25 cellular contexts compared by ENCODE assay signal in the genomic region with DNA sequence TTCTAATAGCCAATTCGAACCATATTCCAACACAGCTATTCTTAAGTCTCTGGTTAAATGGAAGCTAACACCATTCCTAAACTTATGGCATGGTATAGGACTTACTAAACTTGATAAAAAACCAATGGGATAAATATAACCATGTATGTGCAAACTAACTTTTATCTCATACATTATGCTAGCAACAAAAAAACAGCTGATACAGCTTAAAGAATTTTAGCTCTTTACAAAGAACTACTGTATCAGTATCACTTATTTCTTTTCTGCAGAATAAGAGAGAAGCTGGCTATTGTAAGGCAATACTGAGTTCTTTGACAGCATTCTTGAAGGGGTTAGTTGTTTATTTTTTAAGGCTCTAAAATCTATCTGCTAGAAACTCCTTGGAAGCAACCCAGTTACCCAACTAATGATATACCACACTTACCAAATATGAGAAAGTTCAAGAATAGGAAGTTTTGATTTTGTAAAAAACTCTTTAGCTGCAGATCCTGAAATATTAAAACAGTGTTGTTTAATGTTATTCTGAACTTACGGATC.
"Had no signal": no experiment of that assay in that cellular context is flagged by ENCODE, and none has a peak within 500 bp of the region (broad histone marks: within the 10 kb centered on the region; RNA-seq: fewer than 3 reads in every experiment).

No MANE protein-coding gene starts in this region.

- H3K4me3 ChIP-seq: gastrocnemius medialis, thoracic aorta had no signal

- H3K36me3 ChIP-seq: thoracic aorta had no signal

- H3K27ac ChIP-seq: gastrocnemius medialis, neutrophil, thoracic aorta, WERI-Rb-1 had no signal

- ATAC-seq: activated CD4-positive, CD25-positive, alpha-beta regulatory T cell treated with anti-CD3 and anti-CD28 coated beads, Interleukin-2, amount 50 U/mL, for 24 hours; esophagus mucosa; gastrocnemius medialis; left cardiac atrium; left ventricle myocardium superior; sciatic nerve; stimulated activated effector memory CD8-positive, alpha-beta T cell treated with anti-CD3 and anti-CD28 coated beads, Interleukin-12 subunit alpha, Interleukin-12 subunit beta, amount 100 ng/mL, for 72 hours had no signal

- H3K27me3 ChIP-seq: gastrocnemius medialis, neutrophil had no signal

- FAIRE-seq: endothelial cell of umbilical vein, keratinocyte, small intestine, urothelium cell line had no signal

- H3K4me1 ChIP-seq: gastrocnemius medialis had no signal

- H3K9me3 ChIP-seq: gastrocnemius medialis, neutrophil, thoracic aorta had no signal

- DNase-seq: activated CD4-positive, alpha-beta memory T cell treated with anti-CD3 and anti-CD28 coated beads, Interleukin-2, amount 10 ng/mL, durations not matched to agents 7 days and 5 days; activated CD4-positive, alpha-beta T cell treated with anti-CD3 and anti-CD28 coated beads, Interleukin-2, amount 10 ng/mL, durations not matched to agents 24 days and 14 days; activated effector memory CD4-positive, alpha-beta T cell treated with Interleukin-2 at 50 U/mL for 16 hours; activated naive CD4-positive, alpha-beta T cell treated with anti-CD3 and anti-CD28 coated beads for 36 hours; activated naive CD8-positive, alpha-beta T cell treated with anti-CD3 and anti-CD28 coated beads, Interleukin-2, amount 10 ng/mL, durations not matched to agents 7 days and 5 days; amygdala; caudate nucleus; gastrocnemius medialis; glutamatergic neuron; left cardiac atrium; left ventricle myocardium superior; small intestine; stimulated activated CD4-positive, alpha-beta T cell treated with anti-CD3 and anti-CD28 coated beads, Interleukin-4, amount 100 ng/mL, for 24 hours; T1000; trophoblast cell; WERI-Rb-1 had no signal
